ENCODE assay signal across 12 cellular contexts in the genomic region with DNA sequence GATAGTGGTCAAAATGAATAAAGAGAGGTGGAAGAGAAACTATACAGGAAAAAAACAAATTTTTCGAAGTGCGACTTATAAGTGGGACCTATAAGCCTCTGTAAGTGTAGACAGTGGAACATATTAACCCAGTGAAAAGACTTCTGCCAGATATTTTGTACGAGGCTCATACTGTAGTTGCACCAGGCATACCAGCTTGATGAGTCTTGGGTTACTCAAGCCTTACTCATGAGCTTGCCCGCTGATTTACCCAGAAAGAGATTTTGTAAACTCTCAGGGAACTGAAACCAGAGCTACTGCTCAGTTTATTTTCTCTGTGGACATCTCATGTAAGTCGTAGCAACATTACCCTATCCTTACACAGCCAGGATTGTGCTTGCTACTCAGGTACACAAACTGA.
A peak's percentile ranks its signal among the peaks of the same experiment; 100 is the strongest.
DNase-seq lines count a peak whose midpoint lies in the region; TF ChIP-seq lines count a peak whose summit lies in the region.
"Had no signal": no experiment of that assay in that cellular context is flagged by ENCODE, and none has a peak within 500 bp of the region (broad histone marks: within the 10 kb centered on the region; RNA-seq: fewer than 3 reads in every experiment).

No MANE protein-coding gene starts in this region.

- H3K4me3 Mint-ChIP-seq in type B pancreatic cell = no peak overlapping the region

- intact Hi-C loops in head of caudate nucleus (cut with DNase I) = no loop called here

- no peaks in the 10 kb centered on the region for H3K4me1 Mint-ChIP-seq in type B pancreatic cell (ENCODE audit: unreplicated experiment)

- no peaks in the 10 kb centered on the region for H3K27me3 Mint-ChIP-seq in type B pancreatic cell

- DNase-seq in ACHN (peak; percentile 95), HT1080 (ENCODE audit: low read depth) (peak; percentile 97), SW480 (ENCODE audit: low spot score) (peak; percentile 39), fibroblast of villous mesenchyme (ENCODE audit: low read depth) (peak; percentile 94), type B pancreatic cell (ENCODE audit: extremely low spot score, unreplicated experiment) (no peak), NCI-H1436 treated with DMSO at 0.1 percent for 48 hours (lab: John Stamatoyannopoulos, UW) (no peak), head of caudate nucleus (no peak), coronary artery (ENCODE audit: low spot score) (no peak)
- DNase-seq: activated CD8-positive, alpha-beta memory T cell treated with anti-CD3 and anti-CD28 coated beads for 24 hours; NCI-H1105; stimulated activated naive CD8-positive, alpha-beta T cell treated with anti-CD3 and anti-CD28 coated beads, Interleukin-15, Interleukin-2, amounts not matched to agents 100 U/mL and 50 U/mL, for 24 hours had no signal

- H3K36me3 Mint-ChIP-seq in type B pancreatic cell = no peaks in the 10 kb centered on the region

- TF ChIP-seq CTCF in fibroblast of villous mesenchyme (IDR thresholded peaks at IDR 0.05; ENCODE audit: insufficient read depth, low read depth, low read length) (no peak), type B pancreatic cell (conservative IDR thresholded peaks at IDR 0.05) (no peak), coronary artery (IDR thresholded peaks at IDR 0.05) (no peak)

- in situ Hi-C loops in ACHN (cut with HindIII; ENCODE audit: low pct_ligation_motif_present, low pct_unique_long_range_greater_than_20kb, low sequenced_read_pairs) = no loop called here

- H3K27ac ChIP-seq in coronary artery = no peak overlapping the region
- H3K27ac ChIP-seq: BLaER1 had no signal

- H3K4me3 ChIP-seq in fibroblast of villous mesenchyme (ENCODE audit: low read depth, low read length) = no peak overlapping the region
- H3K4me3 ChIP-seq in coronary artery = no peak overlapping the region
- H3K4me3 ChIP-seq: BLaER1 had no signal

- no peak overlapping the region for H3K27ac Mint-ChIP-seq in type B pancreatic cell

- H3K9me3 Mint-ChIP-seq in type B pancreatic cell = no peaks in the 10 kb centered on the region

Comparison
In these comparisons a context has a peak if more than half of its experiments do, and no peak if none do; other contexts are left out.
1. DNase-seq: peak in ACHN (single experiment), HT1080 (single experiment), SW480 (single experiment) and fibroblast of villous mesenchyme (single experiment); none in type B pancreatic cell (single experiment), NCI-H1436 treated with DMSO at 0.1 percent for 48 hours (single experiment), head of caudate nucleus (0 of 42) and coronary artery (single experiment).